17 cellular contexts compared by ENCODE assay signal in genomic region chr4:40458683-40459082, GRCh38.
DNase-seq lines count a peak whose midpoint lies in the region; ATAC-seq, FAIRE-seq and TF ChIP-seq lines count a peak whose summit lies in the region.
"Had no signal": no experiment of that assay in that cellular context is flagged by ENCODE, and none has a peak within 500 bp of the region (broad histone marks: within the 10 kb centered on the region; RNA-seq: fewer than 3 reads in every experiment).

No MANE protein-coding gene starts in this region.

- H3K27ac ChIP-seq in VCaP (peak overlapping the region; percentile 1; the same call in 1 of the 2 replicates), small intestine (ENCODE audit: low read depth in 1 of 2, low read length in 1 of 2) (no peak overlapping the region)
- H3K27ac ChIP-seq: GM23248, SJCRH30 had no signal

- H3K9me3 ChIP-seq in small intestine (ENCODE audit: control insufficient read depth, low read depth) = no peaks in the 10 kb centered on the region
- H3K9me3 ChIP-seq: HAP-1, SJCRH30 had no signal

- intact Hi-C loops in left ventricle myocardium superior (cut with micrococcal nuclease) = no loop called here

- 57 to 74% (median 67%) methylated on average over 4 of the region's 4 CpGs for WGBS in small intestine, 3 donors

- TF ChIP-seq CTCF in VCaP (conservative IDR thresholded peaks at IDR 0.05) = no peak

- peak; percentile 35 for FAIRE-seq in GM19239 (lab: Jason Lieb, UNC)
- peak; percentile 84 for FAIRE-seq in islet of Langerhans (lab: Jason Lieb, UNC)
- FAIRE-seq in small intestine (lab: Jason Lieb, UNC) = peak; percentile 15
- FAIRE-seq: D721Med had no signal

- DNase-seq in GM19239 (ENCODE audit: insufficient read length, low spot score) (no peak), small intestine (no peak), left ventricle myocardium superior (no peak), NCI-H1436 (lab: John Stamatoyannopoulos, UW) (no peak)
- DNase-seq: ACHN, C1 segment of cervical spinal cord, DMS79 treated with DMSO at 0.1 percent for 48 hours, GM23248, NCI-H1092 treated with DMSO at 0.1 percent for 48 hours, NCI-H2081, SJCRH30 had no signal

- no peak for ATAC-seq in left ventricle myocardium superior
- no peak for ATAC-seq in GM21515 (IDR thresholded peaks at IDR 0.05; ENCODE audit: unreplicated experiment)
- no peak for ATAC-seq in HG02938 (IDR thresholded peaks at IDR 0.05; ENCODE audit: unreplicated experiment)

- H3K27me3 ChIP-seq in small intestine (ENCODE audit: control insufficient read depth in 2 of 2, insufficient read depth in 2 of 2, low read length in 2 of 2) = no peaks in the 10 kb centered on the region
- H3K27me3 ChIP-seq: SJCRH30 had no signal

- no peaks in the 10 kb centered on the region for H3K36me3 ChIP-seq in small intestine (ENCODE audit: control insufficient read depth in 2 of 2, insufficient read depth in 2 of 2, low read length in 2 of 2)
- H3K36me3 ChIP-seq: HAP-1, SJCRH30 had no signal

- H3K4me3 ChIP-seq in small intestine (ENCODE audit: low read depth in 1 of 2, low read length in 2 of 2) = no peak overlapping the region
- H3K4me3 ChIP-seq: GM23248, HAP-1, SJCRH30 had no signal

- H3K4me1 ChIP-seq in small intestine (ENCODE audit: control insufficient read depth in 2 of 2, insufficient read depth in 1 of 2, low read depth in 1 of 2, low read length in 1 of 2) = peaks cover 7% of the 10 kb centered on the region in 2 donors
- H3K4me1 ChIP-seq: SJCRH30 had no signal
